Comparison of ENCODE assay signal across 13 cellular contexts in the genomic region with DNA sequence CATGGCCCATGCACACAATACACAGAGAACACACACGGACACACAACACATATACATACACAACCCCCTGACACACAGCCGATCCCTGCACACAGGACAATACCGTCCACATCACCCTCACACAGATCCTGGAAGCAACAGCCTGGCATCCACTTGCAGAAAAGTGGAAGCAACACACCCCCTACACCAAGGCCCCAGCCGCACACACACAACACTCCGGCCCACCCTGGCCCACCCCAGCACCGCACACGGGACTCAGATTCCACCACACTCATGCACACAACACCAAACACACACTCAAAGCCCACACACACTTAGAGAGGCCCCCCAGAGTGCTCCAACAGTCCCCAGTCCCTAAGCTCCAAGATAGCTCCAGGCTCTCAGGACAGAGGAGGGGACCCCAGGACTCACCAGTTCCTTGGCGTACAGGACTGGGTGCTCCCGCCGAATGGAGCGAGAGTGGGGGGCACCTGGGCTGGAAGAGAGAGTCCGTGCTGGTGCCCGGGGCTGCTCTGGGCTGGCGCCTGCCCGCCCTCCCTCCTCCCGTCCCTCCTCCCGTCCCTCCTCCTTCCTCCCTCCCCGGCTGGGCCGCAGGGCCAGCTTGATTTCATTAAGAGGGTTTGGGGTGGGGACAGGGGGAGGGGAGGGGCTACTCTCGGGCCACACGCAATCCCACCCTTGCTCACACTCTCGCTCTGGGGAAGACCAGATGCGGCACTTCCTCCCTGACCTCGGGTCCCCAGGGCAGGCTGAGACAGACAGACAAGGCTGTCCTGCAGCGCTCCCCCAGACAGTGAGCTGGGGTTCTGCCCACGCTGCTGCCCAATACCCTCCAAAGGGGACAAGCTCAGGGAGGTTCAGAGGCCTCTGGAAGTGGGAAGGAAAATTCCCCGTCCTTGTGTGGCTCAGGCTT. TPM values are rescaled to one million over a fixed set of nuclear protein-coding genes. Genes with fewer than 3 reads are reported as not detected.
DNase-seq lines count a peak whose midpoint lies in the region; ATAC-seq, FAIRE-seq and TF ChIP-seq lines count a peak whose summit lies in the region.
"Had no signal": no experiment of that assay in that cellular context is flagged by ENCODE, and none has a peak within 500 bp of the region (broad histone marks: within the 10 kb centered on the region; RNA-seq: fewer than 3 reads in every experiment).

A gene with protein sequence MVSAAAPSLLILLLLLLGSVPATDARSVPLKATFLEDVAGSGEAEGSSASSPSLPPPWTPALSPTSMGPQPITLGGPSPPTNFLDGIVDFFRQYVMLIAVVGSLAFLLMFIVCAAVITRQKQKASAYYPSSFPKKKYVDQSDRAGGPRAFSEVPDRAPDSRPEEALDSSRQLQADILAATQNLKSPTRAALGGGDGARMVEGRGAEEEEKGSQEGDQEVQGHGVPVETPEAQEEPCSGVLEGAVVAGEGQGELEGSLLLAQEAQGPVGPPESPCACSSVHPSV (minus strand): TSS at position 526 of the 913 bp plus-strand sequence. CDS start 5,701 bp downstream, outside the sequence.

- no peaks in the 10 kb centered on the region for H3K27me3 ChIP-seq in SK-N-SH (ENCODE audit: insufficient read depth)
- H3K27me3 ChIP-seq in foreskin keratinocyte = no peaks in the 10 kb centered on the region
- no peaks in the 10 kb centered on the region for H3K27me3 ChIP-seq in pancreas

- H3K36me3 ChIP-seq in SK-N-SH (replicated peaks in 1 of 2; ENCODE audit: control insufficient read depth in 1 of 2, insufficient read depth in 2 of 2, low read length in 1 of 2) (no peaks in the 10 kb centered on the region), pancreas (no peaks in the 10 kb centered on the region)

- no peak within 1 kb of the TSS for H3K4me3 Mint-ChIP-seq in activated CD4-positive, alpha-beta T cell treated with anti-CD3 and anti-CD28 coated beads, Interleukin-2, amount 10 ng/mL, durations not matched to agents 24 days and 14 days
- H3K4me3 Mint-ChIP-seq: natural killer cell had no signal

- H3K9me3 ChIP-seq in SK-N-SH (no peaks in the 10 kb centered on the region), pancreas (no peaks in the 10 kb centered on the region)

- peak in 1 of 2 experiments; percentile 17; a peak in 1 of 4 replicates for TF ChIP-seq EP300 in SK-N-SH (IDR thresholded peaks at IDR 0.05; ENCODE audit: borderline replicate concordance in 1 of 2, low read depth in 1 of 2, low read length in 1 of 2)

- H3K36me3 Mint-ChIP-seq in activated CD4-positive, alpha-beta T cell treated with anti-CD3 and anti-CD28 coated beads, Interleukin-2, amount 10 ng/mL, durations not matched to agents 24 days and 14 days (ENCODE audit: low read depth) = no peaks in the 10 kb centered on the region
- H3K36me3 Mint-ChIP-seq: natural killer cell had no signal

- H3K4me1 ChIP-seq in SK-N-SH (ENCODE audit: control insufficient read depth in 1 of 2, insufficient read depth in 2 of 2, low read depth in 1 of 2, low read length in 1 of 2) (peaks cover 0 to 26% of the 10 kb centered on the region in 2 experiments; a peak in 1 of 4 replicates), foreskin keratinocyte (no peaks in the 10 kb centered on the region), pancreas (no peaks in the 10 kb centered on the region)

- peak within 1 kb of the TSS; percentile 42; the same call in 1 of the 2 replicates for H3K9ac ChIP-seq in SK-N-SH

- TF ChIP-seq RAD21 in SK-N-SH (IDR thresholded peaks at IDR 0.05; ENCODE audit: low read length) = no peak

- H3K27ac ChIP-seq in SK-N-SH (ENCODE audit: low read depth in 2 of 2, low read length in 1 of 2) (peak within 1 kb of the TSS; percentile 17 to 83; a peak in 2 of 4 replicates), foreskin keratinocyte (no peak within 1 kb of the TSS), pancreas (no peak within 1 kb of the TSS)

- H3F3A ChIP-seq in SK-N-SH (replicated peaks; ENCODE audit: insufficient read depth) = peaks cover 7% of the 10 kb centered on the region

- no peaks in the 10 kb centered on the region for H3K9me3 Mint-ChIP-seq in activated CD4-positive, alpha-beta T cell treated with anti-CD3 and anti-CD28 coated beads, Interleukin-2, amount 10 ng/mL, durations not matched to agents 24 days and 14 days
- H3K9me3 Mint-ChIP-seq: natural killer cell had no signal

- no peak for TF ChIP-seq CTCF in SK-N-SH (IDR thresholded peaks at IDR 0.05)
- TF ChIP-seq CTCF in foreskin keratinocyte (conservative IDR thresholded peaks at IDR 0.05) = no peak
- no peak for TF ChIP-seq CTCF in pancreas (IDR thresholded peaks at IDR 0.05)

- DNase-seq in Ammon's horn (ENCODE audit: low spot score) = peak; percentile 65
- peak; percentile 91 for DNase-seq in SK-N-SH
- DNase-seq in foreskin keratinocyte = no peak
- no peak for DNase-seq in pancreas
- no peak for DNase-seq in activated CD4-positive, alpha-beta T cell treated with anti-CD3 and anti-CD28 coated beads, Interleukin-2, amount 10 ng/mL, durations not matched to agents 24 days and 14 days
- no peak for DNase-seq in GM12892 (ENCODE audit: insufficient read length)
- DNase-seq: activated CD4-positive, alpha-beta T cell treated with anti-CD3 and anti-CD28 coated beads for 4 hours; dermis blood vessel endothelial cell; DMS 273 treated with DMSO at 0.1 percent for 48 hours; natural killer cell; NCI-H510A treated with DMSO at 0.1 percent for 48 hours had no signal

- H3K27ac Mint-ChIP-seq in activated CD4-positive, alpha-beta T cell treated with anti-CD3 and anti-CD28 coated beads, Interleukin-2, amount 10 ng/mL, durations not matched to agents 24 days and 14 days = no peak within 1 kb of the TSS
- H3K27ac Mint-ChIP-seq: natural killer cell had no signal

- ATAC-seq in foreskin keratinocyte (peak; percentile 10), pancreas (peak in 3 of 4 donors; percentile 30 to 57 (median 33)), GM21619 (IDR thresholded peaks at IDR 0.05; ENCODE audit: unreplicated experiment) (no peak), HG02623 (IDR thresholded peaks at IDR 0.05; ENCODE audit: unreplicated experiment) (no peak)
- ATAC-seq: natural killer cell had no signal

- TF ChIP-seq POLR2A in GM12892 (IDR thresholded peaks at IDR 0.05; ENCODE audit: low read depth, low read length) = no peak

- H3K4me1 Mint-ChIP-seq in activated CD4-positive, alpha-beta T cell treated with anti-CD3 and anti-CD28 coated beads, Interleukin-2, amount 10 ng/mL, durations not matched to agents 24 days and 14 days = no peaks in the 10 kb centered on the region

- peak within 1 kb of the TSS; percentile 91 for H3K4me2 ChIP-seq in SK-N-SH

- H3K79me2 ChIP-seq in SK-N-SH (ENCODE audit: insufficient read depth) = no peaks in the 10 kb centered on the region

- peak within 1 kb of the TSS; percentile 45 to 60 for H3K4me3 ChIP-seq in SK-N-SH (ENCODE audit: low read depth in 2 of 2, low read length in 1 of 2)
- no peak within 1 kb of the TSS for H3K4me3 ChIP-seq in pancreas

- FAIRE-seq in pancreas (lab: Jason Lieb, UNC) (no peak), GM12892 (lab: Jason Lieb, UNC) (no peak)

- H2AFZ ChIP-seq in SK-N-SH (ENCODE audit: low read depth) = 0 out of 2 replicates have a peak within 1 kb of the TSS, but pooled peaks have one; percentile 41

- H3K27me3 Mint-ChIP-seq in activated CD4-positive, alpha-beta T cell treated with anti-CD3 and anti-CD28 coated beads, Interleukin-2, amount 10 ng/mL, durations not matched to agents 24 days and 14 days = no peaks in the 10 kb centered on the region

- POLR2A ChIA-PET in SK-N-SH (lab: Yijun Ruan, JAX) = no interaction called here

- 18% methylated on average over 17 of the region's 27 CpGs for WGBS in SK-N-SH (ENCODE audit: low lambda C conversion rate)
- WGBS in pancreas, 2 donors = 37 to 52% methylated on average over 23 to 27 of the region's 27 CpGs

- no peaks in the 10 kb centered on the region for H4K20me1 ChIP-seq in SK-N-SH (ENCODE audit: insufficient read depth)

- intact Hi-C loops in pancreas (cut with DNase I) = no loop called here
- intact Hi-C loops in activated CD4-positive, alpha-beta T cell treated with anti-CD3 and anti-CD28 coated beads, Interleukin-2, amount 10 ng/mL, durations not matched to agents 24 days and 14 days (cut with micrococcal nuclease) = no loop called here

- CTCF ChIA-PET in SK-N-SH (lab: Yijun Ruan, JAX) = interaction anchor here (0.7 to 1.1 kb wide), 3 partner anchors 20 to 54 kb away, joined by 3 to 5 read pairs (median 4); a partner anchor contains a TSS

- no peaks in the 10 kb centered on the region for H3K9me2 ChIP-seq in SK-N-SH

TF ChIP-seq in SK-N-SH, 30 proteins besides CTCF, POLR2A, EP300 and RAD21 (continues in another document):
- TF ChIP-seq TCF12 (IDR thresholded peaks at IDR 0.05) (peak; percentile 87), FOSL2 (IDR thresholded peaks at IDR 0.05; ENCODE audit: borderline replicate concordance, low read depth) (no peak), FOXJ3 (CRISPR knock-in tag; IDR thresholded peaks at IDR 0.05) (no peak)

RNA-seq across cellular contexts. Expression of the gene that starts here (rescaled TPM):
- polyA plus RNA-seq in SK-N-SH (2012; rRNA removed) (25.7 and 28.2 TPM in 2 replicates), foreskin keratinocyte (0.04 TPM in 1 of 2 replicates, not detected in the other), pancreas (1 to 10 TPM; 2.0 to 2.2 TPM)
- 19.1 and 26.9 TPM in 2 replicates for polyA plus RNA-seq in SK-N-SH (2012; cell fraction: cytosol; rRNA removed)
- polyA plus RNA-seq in SK-N-SH (2012; cell fraction: nucleus; rRNA removed) = 9.4 and 11.8 TPM in 2 replicates
- total RNA-seq in foreskin keratinocyte (not detected in 2 replicates), pancreas (10 to 100 TPM in 1 of 6 donors, 1 to 10 TPM in 5; 1.0 to 18.8 (median 2.5) TPM)
- 0.47 TPM in 1 of 2 replicates, not detected in the other for total RNA-seq in activated CD4-positive, alpha-beta T cell treated with anti-CD3 and anti-CD28 coated beads, Interleukin-2, amount 10 ng/mL, durations not matched to agents 24 days and 14 days
- 0.23 TPM for polyA plus RNA-seq in GM12892 (2012; ENCODE audit: missing spikeins)

Comparison
In these comparisons a context has a peak if more than half of its experiments do, and no peak if none do; other contexts are left out.
1. Peak in ATAC-seq in foreskin keratinocyte; RNA of the gene not detected or under 1 TPM.
2. DNase-seq: peak in Ammon's horn (single experiment) and SK-N-SH (single experiment); none in foreskin keratinocyte (0 of 2), pancreas (0 of 6), activated CD4-positive, alpha-beta T cell treated with anti-CD3 and anti-CD28 coated beads, Interleukin-2, amount 10 ng/mL, durations not matched to agents 24 days and 14 days (single experiment) and GM12892 (single experiment).
3. H3K27ac ChIP-seq: peak in SK-N-SH (2 of 2); none in foreskin keratinocyte (single experiment) and pancreas (0 of 4).
4. H3K4me3 ChIP-seq: peak in SK-N-SH (2 of 2); none in pancreas (0 of 4).
5. ATAC-seq: peak in pancreas (3 of 4); none in GM21619 (single experiment) and HG02623 (single experiment).